13 cellular contexts compared by ENCODE assay signal in genomic region chr2:190849774-190850173, GRCh38. TPM values are rescaled to one million over a fixed set of nuclear protein-coding genes. Genes with fewer than 3 reads are reported as not detected.
A peak's percentile ranks its signal among the peaks of the same experiment; 100 is the strongest.
DNase-seq lines count a peak whose midpoint lies in the region; ATAC-seq, FAIRE-seq and TF ChIP-seq lines count a peak whose summit lies in the region.
"Had no signal": no experiment of that assay in that cellular context is flagged by ENCODE, and none has a peak within 500 bp of the region (broad histone marks: within the 10 kb centered on the region; RNA-seq: fewer than 3 reads in every experiment).

No MANE protein-coding gene starts in this region.

- H3K27ac ChIP-seq in heart left ventricle, result no peak overlapping the region
- no peak overlapping the region for H3K27ac ChIP-seq in right atrium auricular region
- H3K27ac ChIP-seq: pancreas, WERI-Rb-1 had no signal

- H3K4me3 Mint-ChIP-seq in T-helper 17 cell (no peak overlapping the region), CD14-positive monocyte (no peak overlapping the region)
- H3K4me3 Mint-ChIP-seq: activated naive CD8-positive, alpha-beta T cell treated with anti-CD3 and anti-CD28 coated beads, Interleukin-2, amount 10 ng/mL, durations not matched to agents 7 days and 5 days; type B pancreatic cell had no signal

- peak in 3 of 4 donors; percentile 30 to 82 (median 51) for ATAC-seq in heart left ventricle
- no peak for ATAC-seq in T-helper 17 cell

- TF ChIP-seq POLR2A in heart left ventricle (IDR thresholded peaks at IDR 0.05) (no peak), GM12892 (IDR thresholded peaks at IDR 0.05; ENCODE audit: low read depth, low read length) (no peak)

- no peaks in the 10 kb centered on the region for H3K36me3 ChIP-seq in heart left ventricle
- H3K36me3 ChIP-seq in right atrium auricular region, result no peaks in the 10 kb centered on the region
- H3K36me3 ChIP-seq: pancreas, WERI-Rb-1 had no signal

- TF ChIP-seq CTCF in heart left ventricle (IDR thresholded peaks at IDR 0.05) (no peak), right atrium auricular region (IDR thresholded peaks at IDR 0.05) (no peak), fibroblast of mammary gland (conservative IDR thresholded peaks at IDR 0.05; ENCODE audit: control insufficient read depth, insufficient read depth, low read depth, low read length) (no peak), CD14-positive monocyte (IDR thresholded peaks at IDR 0.05) (no peak)

- DNase-seq in heart left ventricle (peak in 2 of 5 donors; percentile 41 to 47), right atrium auricular region (ENCODE audit: low spot score) (no peak), T-helper 17 cell (no peak), fibroblast of mammary gland (ENCODE audit: low read depth) (peak; percentile 91), urothelium cell line (ENCODE audit: low spot score) (peak; percentile 73), GM12892 (ENCODE audit: insufficient read length) (no peak), CD14-positive monocyte (ENCODE audit: low spot score) (no peak)
- DNase-seq in activated CD8-positive, alpha-beta memory T cell treated with anti-CD3 and anti-CD28 coated beads for 24 hours, result no peak
- DNase-seq: activated naive CD8-positive, alpha-beta T cell treated with anti-CD3 and anti-CD28 coated beads, Interleukin-2, amount 10 ng/mL, durations not matched to agents 7 days and 5 days; DMS79 treated with DMSO at 0.1 percent for 48 hours had no signal

- 69 to 84% (median 80%) methylated on average over 2 of the region's 2 CpGs for WGBS in heart left ventricle, 4 donors

- no peaks in the 10 kb centered on the region for H3K9me3 Mint-ChIP-seq in CD14-positive monocyte
- H3K9me3 Mint-ChIP-seq: activated naive CD8-positive, alpha-beta T cell treated with anti-CD3 and anti-CD28 coated beads, Interleukin-2, amount 10 ng/mL, durations not matched to agents 7 days and 5 days; type B pancreatic cell had no signal

- H3K27ac Mint-ChIP-seq in T-helper 17 cell, result peak overlapping the region; percentile 6
- H3K27ac Mint-ChIP-seq in CD14-positive monocyte, result no peak overlapping the region
- H3K27ac Mint-ChIP-seq: activated naive CD8-positive, alpha-beta T cell treated with anti-CD3 and anti-CD28 coated beads, Interleukin-2, amount 10 ng/mL, durations not matched to agents 7 days and 5 days; type B pancreatic cell had no signal

- H3K4me3 ChIP-seq in heart left ventricle (no peak overlapping the region), right atrium auricular region (no peak overlapping the region), fibroblast of mammary gland (ENCODE audit: control insufficient read depth, low read depth, low read length) (no peak overlapping the region)
- H3K4me3 ChIP-seq: pancreas had no signal

- no peaks in the 10 kb centered on the region for H3K4me1 Mint-ChIP-seq in T-helper 17 cell
- peaks cover 18% of the 10 kb centered on the region for H3K4me1 Mint-ChIP-seq in CD14-positive monocyte
- H3K4me1 Mint-ChIP-seq: activated naive CD8-positive, alpha-beta T cell treated with anti-CD3 and anti-CD28 coated beads, Interleukin-2, amount 10 ng/mL, durations not matched to agents 7 days and 5 days had no signal

- H3K36me3 Mint-ChIP-seq in T-helper 17 cell (ENCODE audit: low read depth) (no peaks in the 10 kb centered on the region), CD14-positive monocyte (no peaks in the 10 kb centered on the region)
- H3K36me3 Mint-ChIP-seq: activated naive CD8-positive, alpha-beta T cell treated with anti-CD3 and anti-CD28 coated beads, Interleukin-2, amount 10 ng/mL, durations not matched to agents 7 days and 5 days; type B pancreatic cell had no signal

- intact Hi-C loops in heart left ventricle (cut with DNase I), result loop anchor here in 6 of 10 donors (2.0 to 10.0 kb wide), 7 partner anchors 43 to 183 kb away; no protein-coding TSS in a partner anchor
- intact Hi-C loops in CD14-positive monocyte (cut with micrococcal nuclease), result loop anchor here in 1 of 2 donors (10.0 kb wide), 2 partner anchors 55 to 105 kb away; no protein-coding TSS in a partner anchor

- FAIRE-seq in urothelium cell line (lab: Jason Lieb, UNC) (no peak), GM12892 (lab: Jason Lieb, UNC) (no peak)
- FAIRE-seq: pancreas had no signal

- H3K4me1 ChIP-seq in heart left ventricle (peaks cover 0 to 20% (median 7%) of the 10 kb centered on the region in 12 donors), right atrium auricular region (peaks cover 0 to 11% of the 10 kb centered on the region in 2 donors)

- H3K27me3 ChIP-seq in heart left ventricle (no peaks in the 10 kb centered on the region), right atrium auricular region (no peaks in the 10 kb centered on the region)
- H3K27me3 ChIP-seq: pancreas had no signal

- H3K27me3 Mint-ChIP-seq in T-helper 17 cell, result no peaks in the 10 kb centered on the region
- peaks cover 1 to 2% (median 2%) of the 10 kb centered on the region in 3 donors for H3K27me3 Mint-ChIP-seq in CD14-positive monocyte (ENCODE audit: low read depth in 3 of 3)
- H3K27me3 Mint-ChIP-seq: type B pancreatic cell had no signal

- no peaks in the 10 kb centered on the region for H3K9me3 ChIP-seq in heart left ventricle
- H3K9me3 ChIP-seq in right atrium auricular region, result no peaks in the 10 kb centered on the region
- H3K9me3 ChIP-seq in T-helper 17 cell (ENCODE audit: control insufficient read depth, low read length, poor library complexity, severe bottlenecking), result no peaks in the 10 kb centered on the region
- H3K9me3 ChIP-seq: pancreas had no signal

RNA-seq across cellular contexts. Expression of gene GLS, which starts 30.8 kb away (rescaled TPM):
- total RNA-seq in heart left ventricle (10 to 100 TPM; 31.6 to 94.5 (median 56.1) TPM), right atrium auricular region (10 to 100 TPM; 53.7 to 77.2 TPM), T-helper 17 cell (100 to 1,000 TPM; 264 to 292 TPM)
- polyA plus RNA-seq in heart left ventricle (10 to 100 TPM; 19.1 to 30.6 TPM), CD14-positive monocyte (1 to 10 TPM; 6.0 to 9.0 TPM)
- 103 TPM for polyA plus RNA-seq in GM12892 (2012; ENCODE audit: missing spikeins)

Comparison
In these comparisons a context has a peak if more than half of its experiments do, and no peak if none do; other contexts are left out.
1. DNase-seq: peak in fibroblast of mammary gland (single experiment) and urothelium cell line (single experiment); none in right atrium auricular region (single experiment), T-helper 17 cell (0 of 3), GM12892 (single experiment), CD14-positive monocyte (single experiment) and activated CD8-positive, alpha-beta memory T cell treated with anti-CD3 and anti-CD28 coated beads for 24 hours (single experiment).